Comparison of ENCODE assay signal across 14 cellular contexts in genomic region chr9:3931996-3932906, GRCh38.
DNase-seq lines count a peak whose midpoint lies in the region; ATAC-seq and TF ChIP-seq lines count a peak whose summit lies in the region.
"Had no signal": no experiment of that assay in that cellular context is flagged by ENCODE, and none has a peak within 500 bp of the region (broad histone marks: within the 10 kb centered on the region; RNA-seq: fewer than 3 reads in every experiment).

No MANE protein-coding gene starts in this region.

- H3K27ac ChIP-seq in neural progenitor cell = no peak overlapping the region
- H3K27ac ChIP-seq: breast epithelium had no signal

- no peaks in the 10 kb centered on the region for H3K9me3 Mint-ChIP-seq in neural progenitor cell
- H3K9me3 Mint-ChIP-seq in effector memory CD8-positive, alpha-beta T cell = no peaks in the 10 kb centered on the region
- H3K9me3 Mint-ChIP-seq: mesothelial cell of epicardium had no signal

- H3K4me3 ChIP-seq in neural progenitor cell = no peak overlapping the region
- H3K4me3 ChIP-seq: breast epithelium had no signal

- no peak overlapping the region for H2AFZ ChIP-seq in neural progenitor cell (replicated peaks)

- H3F3A ChIP-seq in neural progenitor cell (ENCODE audit: low read depth) = peaks cover 11% of the 10 kb centered on the region

- H3K4me1 Mint-ChIP-seq in neural progenitor cell = peaks cover 58% of the 10 kb centered on the region
- no peaks in the 10 kb centered on the region for H3K4me1 Mint-ChIP-seq in effector memory CD8-positive, alpha-beta T cell (ENCODE audit: low read depth in 2 of 2)

- H3K9me3 ChIP-seq in neural progenitor cell (ENCODE audit: low read depth) = no peaks in the 10 kb centered on the region
- H3K9me3 ChIP-seq: breast epithelium had no signal

- H3K27me3 Mint-ChIP-seq in neural progenitor cell (ENCODE audit: insufficient read depth, low read depth) = peaks cover 2% of the 10 kb centered on the region
- peaks cover 12 to 17% of the 10 kb centered on the region in 2 donors for H3K27me3 Mint-ChIP-seq in effector memory CD8-positive, alpha-beta T cell

- H3K9ac ChIP-seq in neural progenitor cell = no peak overlapping the region

- H3K27me3 ChIP-seq in neural progenitor cell = no peaks in the 10 kb centered on the region
- H3K27me3 ChIP-seq: breast epithelium had no signal

- no peaks in the 10 kb centered on the region for H3K79me2 ChIP-seq in neural progenitor cell (ENCODE audit: low read depth)

- TF ChIP-seq CTCF in neural progenitor cell (IDR thresholded peaks at IDR 0.05) = no peak

- H3K4me1 ChIP-seq in neural progenitor cell = peaks cover 33% of the 10 kb centered on the region
- H3K4me1 ChIP-seq: breast epithelium had no signal

- no peak overlapping the region for H3K4me2 ChIP-seq in neural progenitor cell

- H3K27ac Mint-ChIP-seq in neural progenitor cell = peak overlapping the region; percentile 26
- no peak overlapping the region for H3K27ac Mint-ChIP-seq in effector memory CD8-positive, alpha-beta T cell
- H3K27ac Mint-ChIP-seq: mesothelial cell of epicardium had no signal

- DNase-seq in EH (ENCODE audit: low read depth) (peak; percentile 68), amniotic epithelial cell (ENCODE audit: low read depth) (peak; percentile 83), neural progenitor cell (ENCODE audit: low spot score) (no peak), CD1c-positive myeloid dendritic cell (ENCODE audit: extremely low spot score) (no peak)
- no peak for DNase-seq in effector memory CD8-positive, alpha-beta T cell
- DNase-seq in activated CD4-positive, alpha-beta T cell treated with anti-CD3 and anti-CD28 coated beads for 48 hours = no peak
- DNase-seq: COR-L47, GOT3, NCI-H524, substantia nigra had no signal

- peaks cover 44% of the 10 kb centered on the region for H3K36me3 Mint-ChIP-seq in neural progenitor cell
- no peaks in the 10 kb centered on the region for H3K36me3 Mint-ChIP-seq in effector memory CD8-positive, alpha-beta T cell (ENCODE audit: insufficient read depth)
- H3K36me3 Mint-ChIP-seq: mesothelial cell of epicardium had no signal

- no peak overlapping the region for H3K4me3 Mint-ChIP-seq in neural progenitor cell
- H3K4me3 Mint-ChIP-seq in effector memory CD8-positive, alpha-beta T cell = no peak overlapping the region
- H3K4me3 Mint-ChIP-seq: mesothelial cell of epicardium had no signal

- peaks cover 22% of the 10 kb centered on the region for H3K36me3 ChIP-seq in neural progenitor cell
- H3K36me3 ChIP-seq: breast epithelium had no signal

- H4K20me1 ChIP-seq in neural progenitor cell (ENCODE audit: low read depth) = no peaks in the 10 kb centered on the region

- peak; percentile 54 for ATAC-seq in HG03432 (IDR thresholded peaks at IDR 0.05; ENCODE audit: unreplicated experiment)
- no peak for ATAC-seq in GM18870 (IDR thresholded peaks at IDR 0.05; ENCODE audit: unreplicated experiment)
- ATAC-seq in effector memory CD8-positive, alpha-beta T cell (replicated peaks) = no peak

Comparison
In these comparisons a context has a peak if more than half of its experiments do, and no peak if none do; other contexts are left out.
1. DNase-seq: peak in EH (single experiment) and amniotic epithelial cell (single experiment); none in neural progenitor cell (single experiment), CD1c-positive myeloid dendritic cell (single experiment), effector memory CD8-positive, alpha-beta T cell (0 of 3) and activated CD4-positive, alpha-beta T cell treated with anti-CD3 and anti-CD28 coated beads for 48 hours (single experiment).